21 cellular contexts compared by ENCODE assay signal in the genomic region with DNA sequence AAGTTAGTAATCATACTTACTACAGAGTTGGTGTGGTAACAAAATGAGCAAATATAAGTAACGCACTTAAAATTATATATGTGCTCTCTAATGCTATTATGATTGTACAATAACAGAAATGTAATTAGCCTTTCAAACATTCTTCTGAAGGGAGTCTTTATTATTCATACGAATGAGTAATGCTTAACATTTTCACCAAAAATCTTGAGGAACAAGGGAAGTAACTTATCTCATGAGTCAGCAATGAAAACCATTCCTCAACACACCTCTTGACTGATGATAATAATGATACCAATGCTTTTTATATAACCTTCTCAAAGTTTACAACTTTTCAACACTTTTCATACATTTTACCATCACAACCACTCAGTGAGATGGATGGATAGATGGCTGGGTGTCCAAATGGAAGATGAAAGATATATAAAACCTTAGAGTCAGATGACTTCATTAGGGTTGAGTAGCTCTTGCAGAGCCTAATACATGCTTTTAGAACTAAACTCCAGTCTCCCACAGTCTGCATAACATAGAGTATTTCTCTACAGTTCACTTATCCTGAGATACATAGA.
DNase-seq lines count a peak whose midpoint lies in the region; ATAC-seq, FAIRE-seq and TF ChIP-seq lines count a peak whose summit lies in the region.
"Had no signal": no experiment of that assay in that cellular context is flagged by ENCODE, and none has a peak within 500 bp of the region (broad histone marks: within the 10 kb centered on the region; RNA-seq: fewer than 3 reads in every experiment).

No MANE protein-coding gene starts in this region.

- H3K27ac Mint-ChIP-seq in nephron (peak overlapping the region in 2 of 3 experiments; percentile 45 to 95), T-cell (no peak overlapping the region)
- H3K27ac Mint-ChIP-seq: activated B cell treated with CpG ODN at 0.5 μM for 24 hours, naive B cell, T-helper 17 cell had no signal

- H2BK5ac ChIP-seq in mesendoderm (ENCODE audit: low read length) = no peak overlapping the region

- no peak for TF ChIP-seq POLR2A in endothelial cell of umbilical vein (IDR thresholded peaks at IDR 0.05; ENCODE audit: low read depth, low read length)

- WGBS in mesendoderm (ENCODE audit: extremely low coverage, insufficient coverage, low lambda C conversion rate) = no CpG with 5 or more reads among the region's 2 CpGs

- H3K79me2 ChIP-seq in endothelial cell of umbilical vein (ENCODE audit: control insufficient read depth, insufficient read depth, low read length) = peaks cover 7% of the 10 kb centered on the region
- H3K79me2 ChIP-seq in mesendoderm (ENCODE audit: control insufficient read depth, insufficient read depth, low read length) = no peaks in the 10 kb centered on the region

- no peak overlapping the region for H2AK5ac ChIP-seq in mesendoderm (ENCODE audit: low read length)

- no peak overlapping the region for H3K4me3 ChIP-seq in endothelial cell of umbilical vein (replicated peaks in 1 of 3; ENCODE audit: insufficient read depth in 1 of 3, low read depth in 1 of 3, low read length in 3 of 3)
- H3K4me3 ChIP-seq in mesendoderm (ENCODE audit: low read length) = no peak overlapping the region
- H3K4me3 ChIP-seq: lung, thoracic aorta had no signal

- dilution Hi-C loops in endothelial cell of umbilical vein (cut with MboI; ENCODE audit: extremely low pct_ligation_motif_present, low sequenced_read_pairs) = no loop called here

- no peaks in the 10 kb centered on the region for H4K20me1 ChIP-seq in endothelial cell of umbilical vein (replicated peaks; ENCODE audit: control insufficient read depth, extremely low read depth, insufficient read depth, low read length)

- H3K9me3 Mint-ChIP-seq in nephron (no peaks in the 10 kb centered on the region), T-cell (peaks cover 2 to 13% (median 5%) of the 10 kb centered on the region in 3 donors)
- H3K9me3 Mint-ChIP-seq: activated B cell treated with CpG ODN at 0.5 μM for 24 hours had no signal

- H3K36me3 Mint-ChIP-seq in nephron (ENCODE audit: low read depth) (no peaks in the 10 kb centered on the region), T-cell (no peaks in the 10 kb centered on the region)
- H3K36me3 Mint-ChIP-seq: naive B cell had no signal

- DNase-seq in ELR (ENCODE audit: low read depth) = peak; percentile 89
- peak; percentile 76 for DNase-seq in RKO (ENCODE audit: low spot score)
- DNase-seq in endothelial cell of umbilical vein (ENCODE audit: low read depth, low spot score) = peak; percentile 50
- DNase-seq in T-cell = no peak
- no peak for DNase-seq in mesendoderm
- no peak for DNase-seq in globus pallidus (ENCODE audit: low spot score)
- DNase-seq: activated B cell treated with CpG ODN at 0.5 μM for 24 hours, cerebellar nuclear complex, GDM1, Kasumi-1, naive B cell, NCI-H1436 treated with DMSO at 0.1 percent for 48 hours, NCI-H345, posterior cingulate gyrus, Right ventricle myocardium superior, T-helper 17 cell had no signal

- no TSS peak for BruUV-seq in endothelial cell of umbilical vein (replicated peaks; lab: Mats Ljungman, UMichigan)

- TF ChIP-seq CTCF in endothelial cell of umbilical vein (IDR thresholded peaks at IDR 0.05; ENCODE audit: extremely low read depth in 1 of 2, insufficient read depth in 1 of 2, low read depth in 1 of 2, low read length in 2 of 2) (no peak), nephron (IDR thresholded peaks at IDR 0.05; ENCODE audit: unreplicated experiment in 3 of 3) (no peak)

- H3K9me1 ChIP-seq in endothelial cell of umbilical vein (replicated peaks; ENCODE audit: control insufficient read depth, extremely low read depth, insufficient read depth, low read length) = no peaks in the 10 kb centered on the region

- FAIRE-seq in endothelial cell of umbilical vein (lab: Jason Lieb, UNC) = peak; percentile 78
- FAIRE-seq: GM12892 had no signal

- no peak overlapping the region for H3K23ac ChIP-seq in mesendoderm (ENCODE audit: low read length)

- H3K27me3 Mint-ChIP-seq in nephron (ENCODE audit: low read depth) = no peaks in the 10 kb centered on the region
- H3K27me3 Mint-ChIP-seq in T-cell = no peaks in the 10 kb centered on the region
- H3K27me3 Mint-ChIP-seq: activated B cell treated with CpG ODN at 0.5 μM for 24 hours, naive B cell, T-helper 17 cell had no signal

- H3K56ac ChIP-seq in mesendoderm (ENCODE audit: low read length) = no peak overlapping the region

- POLR2A ChIA-PET in endothelial cell of umbilical vein (lab: Charles Lee) = no interaction called here
- POLR2A ChIA-PET in T-cell (lab: Charles Lee) = no interaction called here

- peaks cover 53% of the 10 kb centered on the region for H3K4me1 Mint-ChIP-seq in nephron
- H3K4me1 Mint-ChIP-seq in T-cell = no peaks in the 10 kb centered on the region
- H3K4me1 Mint-ChIP-seq: activated B cell treated with CpG ODN at 0.5 μM for 24 hours, naive B cell, T-helper 17 cell had no signal

- no peaks in the 10 kb centered on the region for H3K79me1 ChIP-seq in mesendoderm (ENCODE audit: low read length)

- no peak overlapping the region for H4K5ac ChIP-seq in mesendoderm (ENCODE audit: low read length)

- ATAC-seq in T-cell (replicated peaks in 1 of 4) = no peak
- no peak for ATAC-seq in HG02981 (IDR thresholded peaks at IDR 0.05; ENCODE audit: unreplicated experiment)
- ATAC-seq: T-helper 17 cell had no signal

- intact Hi-C loops in endothelial cell of umbilical vein (cut with micrococcal nuclease) = no loop called here

- H3K4ac ChIP-seq in mesendoderm (ENCODE audit: low read depth, low read length) = no peak overlapping the region

- H3K4me3 Mint-ChIP-seq in nephron (no peak overlapping the region), T-cell (no peak overlapping the region)
- H3K4me3 Mint-ChIP-seq: activated B cell treated with CpG ODN at 0.5 μM for 24 hours, T-helper 17 cell had no signal

- peaks cover 56% of the 10 kb centered on the region for H3K4me1 ChIP-seq in endothelial cell of umbilical vein (ENCODE audit: control insufficient read depth, extremely low read depth, insufficient read depth, low read length)
- H3K4me1 ChIP-seq in mesendoderm (ENCODE audit: control insufficient read depth, low read depth, low read length) = no peaks in the 10 kb centered on the region

- no peak overlapping the region for H2BK120ac ChIP-seq in mesendoderm (ENCODE audit: low read depth, low read length)

- H3K4me2 ChIP-seq in endothelial cell of umbilical vein (ENCODE audit: insufficient read depth, low read length) = peak overlapping the region; percentile 14
- H3K4me2 ChIP-seq in mesendoderm (ENCODE audit: low read length) = no peak overlapping the region

- CTCF ChIA-PET in endothelial cell of umbilical vein (lab: Charles Lee) = no interaction called here
- CTCF ChIA-PET in T-cell (lab: Charles Lee) = no interaction called here

- no peak overlapping the region for H2BK15ac ChIP-seq in mesendoderm (replicated peaks; ENCODE audit: low read depth)

- H3K27ac ChIP-seq in endothelial cell of umbilical vein (ENCODE audit: insufficient read depth, low read depth, low read length) = peak overlapping the region; percentile 40
- no peak overlapping the region for H3K27ac ChIP-seq in mesendoderm (ENCODE audit: low read depth, low read length)
- H3K27ac ChIP-seq: thoracic aorta had no signal

- no peak overlapping the region for H4K8ac ChIP-seq in mesendoderm (ENCODE audit: low read depth, low read length)

- H3K9me3 ChIP-seq in endothelial cell of umbilical vein (replicated peaks; ENCODE audit: control insufficient read depth, insufficient read depth, low read length) = no peaks in the 10 kb centered on the region
- H3K9me3 ChIP-seq: thoracic aorta had no signal

- no peak overlapping the region for H3K18ac ChIP-seq in mesendoderm (ENCODE audit: low read length)

- no peak overlapping the region for H3K9ac ChIP-seq in endothelial cell of umbilical vein (replicated peaks; ENCODE audit: extremely low read depth, insufficient read depth, low read length)
- H3K9ac ChIP-seq in mesendoderm (ENCODE audit: low read length) = no peak overlapping the region

- H2AFZ ChIP-seq in endothelial cell of umbilical vein (ENCODE audit: low read depth, low read length) = no peak overlapping the region

- no peaks in the 10 kb centered on the region for H3K36me3 ChIP-seq in endothelial cell of umbilical vein (ENCODE audit: control insufficient read depth in 2 of 2, extremely low read depth in 1 of 2, insufficient read depth in 2 of 2, low read length in 2 of 2)
- no peaks in the 10 kb centered on the region for H3K36me3 ChIP-seq in mesendoderm (ENCODE audit: control insufficient read depth, insufficient read depth, low read length)
- H3K36me3 ChIP-seq: thoracic aorta had no signal

- no peaks in the 10 kb centered on the region for H3K27me3 ChIP-seq in endothelial cell of umbilical vein (ENCODE audit: control insufficient read depth in 2 of 2, insufficient read depth in 2 of 2, low read length in 2 of 2)
- H3K27me3 ChIP-seq in mesendoderm (ENCODE audit: insufficient read depth, low read length, poor library complexity) = no peaks in the 10 kb centered on the region

TF ChIP-seq in endothelial cell of umbilical vein, 7 proteins besides CTCF, POLR2A, EP300 and RAD21:
- no peak for TF ChIP-seq MAX (IDR thresholded peaks at IDR 0.05; ENCODE audit: insufficient read depth, insufficient read length)
- peak; percentile 73 for TF ChIP-seq GATA2 (IDR thresholded peaks at IDR 0.05; ENCODE audit: insufficient read depth, insufficient read length, low read depth, low read length)
- no peak for TF ChIP-seq EZH2 (IDR thresholded peaks at IDR 0.05; ENCODE audit: borderline replicate concordance, low read depth, low read length, severe bottlenecking)
- no peak for TF ChIP-seq MYC (IDR thresholded peaks at IDR 0.05; ENCODE audit: low read depth, low read length)
- TF ChIP-seq JUN (IDR thresholded peaks at IDR 0.05; ENCODE audit: borderline replicate concordance, insufficient read depth, insufficient read length, low read depth) = peak; percentile 62
- no peak for TF ChIP-seq POLR2AphosphoS5 (IDR thresholded peaks at IDR 0.05; ENCODE audit: insufficient read depth, low read depth, low read length)
- peak; percentile 73 for TF ChIP-seq FOS (IDR thresholded peaks at IDR 0.05; ENCODE audit: borderline replicate concordance, insufficient read depth, low read length)

Comparison
In these comparisons a context has a peak if more than half of its experiments do, and no peak if none do; other contexts are left out.
1. DNase-seq: peak in ELR (single experiment), RKO (single experiment) and endothelial cell of umbilical vein (single experiment); none in T-cell (0 of 34), mesendoderm (single experiment) and globus pallidus (single experiment).
2. H3K27ac Mint-ChIP-seq: peak in nephron (2 of 3); none in T-cell (0 of 2).